ENCODE assay signal across 11 cellular contexts in the genomic region with DNA sequence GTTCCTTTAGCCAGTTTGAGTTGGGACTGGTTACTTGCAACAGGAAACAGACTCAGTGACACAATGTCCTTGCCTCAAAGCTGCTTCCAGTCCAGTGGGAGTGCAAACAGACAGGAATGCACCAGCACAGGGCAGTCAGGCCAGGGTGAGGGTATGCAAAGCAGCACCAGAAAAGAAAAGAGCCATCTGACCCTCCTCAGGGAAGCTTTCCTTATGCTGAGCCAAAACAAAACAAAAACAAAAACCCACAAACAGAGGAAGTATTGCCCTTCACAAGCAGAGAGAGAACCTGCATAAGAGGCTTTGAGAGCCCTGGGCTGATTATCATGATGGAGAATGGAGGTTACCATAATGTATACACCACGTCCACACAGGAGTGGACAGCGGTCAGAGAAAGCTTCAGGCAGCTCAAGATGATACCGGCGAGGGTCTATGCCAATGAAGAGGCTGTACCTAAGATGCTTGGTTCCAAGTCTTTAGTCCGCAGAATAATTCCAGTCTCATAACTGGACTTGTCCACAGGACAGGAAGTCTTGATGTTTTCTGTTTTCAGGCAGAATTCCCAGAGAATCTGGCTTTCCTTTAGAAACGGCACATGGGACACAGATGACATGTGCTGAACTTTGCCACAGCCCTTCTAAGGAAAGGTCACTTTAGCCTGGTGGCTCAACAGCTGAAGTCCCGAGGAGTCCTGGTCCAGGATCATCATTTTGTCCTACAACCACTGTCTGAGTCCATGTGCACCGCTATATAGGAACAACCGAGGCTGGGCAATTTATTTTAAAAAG.
DNase-seq lines count a peak whose midpoint lies in the region; ATAC-seq and TF ChIP-seq lines count a peak whose summit lies in the region.
"Had no signal": no experiment of that assay in that cellular context is flagged by ENCODE, and none has a peak within 500 bp of the region (broad histone marks: within the 10 kb centered on the region; RNA-seq: fewer than 3 reads in every experiment).

No MANE protein-coding gene starts in this region.

- peak overlapping the region in 2 of 3 experiments; percentile 64 to 78 for H3K27ac Mint-ChIP-seq in nephron
- no peak overlapping the region for H3K27ac Mint-ChIP-seq in activated naive CD4-positive, alpha-beta T cell treated with anti-CD3 and anti-CD28 coated beads for 36 hours

- H3K4me3 Mint-ChIP-seq in nephron, result no peak overlapping the region
- no peak overlapping the region for H3K4me3 Mint-ChIP-seq in activated naive CD4-positive, alpha-beta T cell treated with anti-CD3 and anti-CD28 coated beads for 36 hours

- peaks cover 42% of the 10 kb centered on the region for H3K4me1 Mint-ChIP-seq in nephron
- H3K4me1 Mint-ChIP-seq in activated naive CD4-positive, alpha-beta T cell treated with anti-CD3 and anti-CD28 coated beads for 36 hours (ENCODE audit: low read depth), result no peaks in the 10 kb centered on the region

- H3K27me3 Mint-ChIP-seq in nephron (ENCODE audit: low read depth), result no peaks in the 10 kb centered on the region
- H3K27me3 Mint-ChIP-seq in activated naive CD4-positive, alpha-beta T cell treated with anti-CD3 and anti-CD28 coated beads for 36 hours (ENCODE audit: low read depth), result no peaks in the 10 kb centered on the region

- DNase-seq in 8988T, result no peak
- DNase-seq in activated naive CD4-positive, alpha-beta T cell treated with anti-CD3 and anti-CD28 coated beads for 36 hours, result no peak
- DNase-seq: amygdala, OCI-M1, right lobe of liver had no signal

- no peaks in the 10 kb centered on the region for H3K9me3 Mint-ChIP-seq in nephron
- peaks cover 3% of the 10 kb centered on the region for H3K9me3 Mint-ChIP-seq in activated naive CD4-positive, alpha-beta T cell treated with anti-CD3 and anti-CD28 coated beads for 36 hours

- ATAC-seq in GM18909 (IDR thresholded peaks at IDR 0.05; ENCODE audit: poor library complexity, unreplicated experiment) (peak; percentile 58), GM21576 (IDR thresholded peaks at IDR 0.05; ENCODE audit: unreplicated experiment) (peak; percentile 82), HG03469 (IDR thresholded peaks at IDR 0.05; ENCODE audit: unreplicated experiment) (peak; percentile 76), HG02840 (IDR thresholded peaks at IDR 0.05; ENCODE audit: low FRiP score, unreplicated experiment) (no peak)
- ATAC-seq in activated CD4-positive, CD25-positive, alpha-beta regulatory T cell treated with anti-CD3 and anti-CD28 coated beads, Interleukin-2, amount 50 U/mL, for 24 hours, result no peak

- CTCF ChIA-PET in activated naive CD4-positive, alpha-beta T cell treated with anti-CD3 and anti-CD28 coated beads for 36 hours (lab: Charles Lee), result interaction anchor here (0.7 kb wide), 1 partner anchor 25 kb away, joined by 3 read pairs; no protein-coding TSS in a partner anchor

- peaks cover 65% of the 10 kb centered on the region for H3K36me3 Mint-ChIP-seq in nephron (ENCODE audit: low read depth)
- H3K36me3 Mint-ChIP-seq in activated naive CD4-positive, alpha-beta T cell treated with anti-CD3 and anti-CD28 coated beads for 36 hours (ENCODE audit: low read depth), result no peaks in the 10 kb centered on the region

- no peak for TF ChIP-seq CTCF in nephron (IDR thresholded peaks at IDR 0.05; ENCODE audit: unreplicated experiment in 3 of 3)

- intact Hi-C loops in activated naive CD4-positive, alpha-beta T cell treated with anti-CD3 and anti-CD28 coated beads for 36 hours (cut with micrococcal nuclease), result no loop called here

Comparison
In these comparisons a context has a peak if more than half of its experiments do, and no peak if none do; other contexts are left out.
1. ATAC-seq: peak in GM18909 (single experiment), GM21576 (single experiment) and HG03469 (single experiment); none in activated CD4-positive, CD25-positive, alpha-beta regulatory T cell treated with anti-CD3 and anti-CD28 coated beads, Interleukin-2, amount 50 U/mL, for 24 hours (0 of 2) and HG02840 (single experiment).